Comparison of ENCODE assay signal across 8 cellular contexts in genomic region chr3:179068779-179069530, GRCh38. TPM values are rescaled to one million over a fixed set of nuclear protein-coding genes. Genes with fewer than 3 reads are reported as not detected.
DNase-seq lines count a peak whose midpoint lies in the region; ATAC-seq and TF ChIP-seq lines count a peak whose summit lies in the region.

No MANE protein-coding gene starts in this region.

- H3K79me1 ChIP-seq in mesendoderm (ENCODE audit: low read length) = no peaks in the 10 kb centered on the region

- no peaks in the 10 kb centered on the region for H3K9me3 Mint-ChIP-seq in activated naive CD8-positive, alpha-beta T cell treated with anti-CD3 and anti-CD28 coated beads, Interleukin-2, amount 10 ng/mL, durations not matched to agents 7 days and 5 days

- H3K79me2 ChIP-seq in mesendoderm (ENCODE audit: control insufficient read depth, insufficient read depth, low read length) = no peaks in the 10 kb centered on the region

- H3K4me1 ChIP-seq in left ventricle myocardium inferior (peaks cover 63% of the 10 kb centered on the region), mesendoderm (ENCODE audit: control insufficient read depth, low read depth, low read length) (no peaks in the 10 kb centered on the region)

- H2BK5ac ChIP-seq in mesendoderm (ENCODE audit: low read length) = no peak overlapping the region

- no peak overlapping the region for H2BK15ac ChIP-seq in mesendoderm (replicated peaks; ENCODE audit: low read depth)

- no peak overlapping the region for H2BK120ac ChIP-seq in mesendoderm (ENCODE audit: low read depth, low read length)

- H3K23ac ChIP-seq in mesendoderm (ENCODE audit: low read length) = no peak overlapping the region

- peaks cover 26% of the 10 kb centered on the region for H3K4me1 Mint-ChIP-seq in activated naive CD8-positive, alpha-beta T cell treated with anti-CD3 and anti-CD28 coated beads, Interleukin-2, amount 10 ng/mL, durations not matched to agents 7 days and 5 days

- DNase-seq in left ventricle myocardium inferior (no peak), Right ventricle myocardium superior (no peak), NOMO-1 (lab: John Stamatoyannopoulos, UW; ENCODE audit: unreplicated experiment in 2 of 2) (peak; percentile 17 to 35), mesendoderm (peak; percentile 27), NCI-H1930 (lab: John Stamatoyannopoulos, UW) (no peak), islet precursor cell (no peak)
- peak; percentile 55 for DNase-seq in activated naive CD8-positive, alpha-beta T cell treated with anti-CD3 and anti-CD28 coated beads, Interleukin-2, amount 10 ng/mL, durations not matched to agents 7 days and 5 days

- no peak overlapping the region for H2AK5ac ChIP-seq in mesendoderm (ENCODE audit: low read length)

- no peak overlapping the region for H3K4me2 ChIP-seq in mesendoderm (ENCODE audit: low read length)

- peak overlapping the region; percentile 50 for H3K4me3 Mint-ChIP-seq in activated naive CD8-positive, alpha-beta T cell treated with anti-CD3 and anti-CD28 coated beads, Interleukin-2, amount 10 ng/mL, durations not matched to agents 7 days and 5 days

- peaks cover 28% of the 10 kb centered on the region for H3K36me3 Mint-ChIP-seq in activated naive CD8-positive, alpha-beta T cell treated with anti-CD3 and anti-CD28 coated beads, Interleukin-2, amount 10 ng/mL, durations not matched to agents 7 days and 5 days

- no peaks in the 10 kb centered on the region for H3K9me3 ChIP-seq in left ventricle myocardium inferior (replicated peaks)

- no peak overlapping the region for H3K18ac ChIP-seq in mesendoderm (ENCODE audit: low read length)

- H3K4ac ChIP-seq in mesendoderm (ENCODE audit: low read depth, low read length) = no peak overlapping the region

- H3K27ac Mint-ChIP-seq in activated naive CD8-positive, alpha-beta T cell treated with anti-CD3 and anti-CD28 coated beads, Interleukin-2, amount 10 ng/mL, durations not matched to agents 7 days and 5 days = peak overlapping the region; percentile 2

- POLR2A ChIA-PET in activated naive CD8-positive, alpha-beta T cell treated with anti-CD3 and anti-CD28 coated beads, Interleukin-2, amount 10 ng/mL, durations not matched to agents 7 days and 5 days (lab: Charles Lee) = no interaction called here

- peaks cover 24% of the 10 kb centered on the region for H3K36me3 ChIP-seq in left ventricle myocardium inferior
- no peaks in the 10 kb centered on the region for H3K36me3 ChIP-seq in mesendoderm (ENCODE audit: control insufficient read depth, insufficient read depth, low read length)

- no peak overlapping the region for H3K56ac ChIP-seq in mesendoderm (ENCODE audit: low read length)

- H3K27me3 Mint-ChIP-seq in activated naive CD8-positive, alpha-beta T cell treated with anti-CD3 and anti-CD28 coated beads, Interleukin-2, amount 10 ng/mL, durations not matched to agents 7 days and 5 days = no peaks in the 10 kb centered on the region

- no peak for ATAC-seq in Right ventricle myocardium superior (ENCODE audit: poor library complexity)
- ATAC-seq in activated naive CD8-positive, alpha-beta T cell treated with anti-CD3 and anti-CD28 coated beads, Interleukin-2, amount 10 ng/mL, durations not matched to agents 7 days and 5 days (ENCODE audit: low read depth) = no peak
- no peak for ATAC-seq in GM18909 (IDR thresholded peaks at IDR 0.05; ENCODE audit: poor library complexity, unreplicated experiment)

- no peak overlapping the region for H3K9ac ChIP-seq in mesendoderm (ENCODE audit: low read length)

- H3K4me3 ChIP-seq in left ventricle myocardium inferior (peak overlapping the region; percentile 80), mesendoderm (ENCODE audit: low read length) (no peak overlapping the region)

- H3K27ac ChIP-seq in left ventricle myocardium inferior (replicated peaks) = peak overlapping the region; percentile 93
- no peak overlapping the region for H3K27ac ChIP-seq in mesendoderm (ENCODE audit: low read depth, low read length)

- no peaks in the 10 kb centered on the region for H3K27me3 ChIP-seq in left ventricle myocardium inferior (ENCODE audit: low read depth)
- H3K27me3 ChIP-seq in mesendoderm (ENCODE audit: insufficient read depth, low read length, poor library complexity) = no peaks in the 10 kb centered on the region

- no peak overlapping the region for H4K5ac ChIP-seq in mesendoderm (ENCODE audit: low read length)

- no CpG with 5 or more reads among the region's 5 CpGs for WGBS in mesendoderm (ENCODE audit: extremely low coverage, insufficient coverage, low lambda C conversion rate)

- no peak overlapping the region for H4K8ac ChIP-seq in mesendoderm (ENCODE audit: low read depth, low read length)

- intact Hi-C loops in left ventricle myocardium inferior (cut with micrococcal nuclease) = no loop called here
- intact Hi-C loops in Right ventricle myocardium superior (cut with DNase I) = no loop called here

- no peak for TF ChIP-seq CTCF in left ventricle myocardium inferior (IDR thresholded peaks at IDR 0.05; ENCODE audit: borderline replicate concordance)

RNA-seq across cellular contexts. Expression of gene ZMAT3, which starts 2.7 kb away (rescaled TPM):
- total RNA-seq in left ventricle myocardium inferior (12.8 TPM), Right ventricle myocardium superior (12.9 TPM)
- 10 to 100 TPM; 21.1 to 21.9 TPM for total RNA-seq in activated naive CD8-positive, alpha-beta T cell treated with anti-CD3 and anti-CD28 coated beads, Interleukin-2, amount 10 ng/mL, durations not matched to agents 7 days and 5 days
- polyA plus RNA-seq in mesendoderm (2013, experiment 1 of 2) = 3.9 TPM
- polyA plus RNA-seq in mesendoderm (2013, experiment 2 of 2) = 3.6 TPM

Comparison
In these comparisons a context has a peak if more than half of its experiments do, and no peak if none do; other contexts are left out.
1. DNase-seq: peak in NOMO-1 (2 of 2), activated naive CD8-positive, alpha-beta T cell treated with anti-CD3 and anti-CD28 coated beads, Interleukin-2, amount 10 ng/mL, durations not matched to agents 7 days and 5 days (single experiment) and mesendoderm (single experiment); none in left ventricle myocardium inferior (single experiment), Right ventricle myocardium superior (single experiment), NCI-H1930 (0 of 2) and islet precursor cell (single experiment).